ENCODE assay signal across 21 cellular contexts in the genomic region with DNA sequence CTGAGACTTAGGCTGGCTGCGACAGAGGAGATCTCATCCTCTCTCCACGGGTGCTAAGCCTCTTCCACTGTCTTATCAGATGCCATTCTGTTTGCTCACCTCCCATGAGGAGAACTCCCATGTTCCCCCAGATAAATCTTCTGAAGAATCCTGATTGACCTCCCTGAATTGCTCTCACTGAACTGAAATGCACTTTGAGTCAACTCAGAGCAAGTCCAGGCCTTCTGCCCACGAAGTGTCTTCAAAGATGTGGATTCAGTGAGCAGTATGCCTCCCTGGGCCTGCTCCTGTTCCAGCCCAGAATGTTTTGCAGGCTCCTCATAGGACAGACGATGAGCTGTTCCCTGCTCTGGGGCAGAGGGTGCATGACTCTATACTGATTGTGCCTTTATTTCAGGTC. TPM values are rescaled to one million over a fixed set of nuclear protein-coding genes. Genes with fewer than 3 reads are reported as not detected.
A peak's percentile ranks its signal among the peaks of the same experiment; 100 is the strongest.
DNase-seq lines count a peak whose midpoint lies in the region; ATAC-seq, FAIRE-seq and TF ChIP-seq lines count a peak whose summit lies in the region.
"Had no signal": no experiment of that assay in that cellular context is flagged by ENCODE, and none has a peak within 500 bp of the region (broad histone marks: within the 10 kb centered on the region; RNA-seq: fewer than 3 reads in every experiment).

No MANE protein-coding gene starts in this region.

- H3K4me1 ChIP-seq in endodermal cell (ENCODE audit: control insufficient read depth, insufficient read depth, low read length) (peaks cover 13% of the 10 kb centered on the region), HepG2 (ENCODE audit: insufficient read depth, low read length) (no peaks in the 10 kb centered on the region)

- H4K20me1 ChIP-seq in HepG2 (ENCODE audit: insufficient read depth, low read length): no peaks in the 10 kb centered on the region

- in situ Hi-C loops in HepG2 (cut with HindIII; ENCODE audit: extremely low pct_ligation_motif_present, low pct_unique_long_range_greater_than_20kb): loop anchor here (5.0 to 10.0 kb wide), 2 partner anchors 66 to 94 kb away; no protein-coding TSS in a partner anchor

- peaks cover 21% of the 10 kb centered on the region for H3K4me1 Mint-ChIP-seq in endodermal cell
- H3K4me1 Mint-ChIP-seq: activated naive CD8-positive, alpha-beta T cell treated with anti-CD3 and anti-CD28 coated beads, Interleukin-2, amount 50 U/mL, for 24 hours; central memory CD8-positive, alpha-beta T cell had no signal

- DNase-seq in AG08396 (ENCODE audit: low spot score) (peak; percentile 65), HS-5 (ENCODE audit: low read depth) (peak; percentile 51), endodermal cell (peak; percentile 48), omental fat pad (ENCODE audit: low spot score) (no peak), HepG2 (ENCODE audit: low spot score) (no peak), GM19239 (ENCODE audit: insufficient read length, low spot score) (no peak)
- DNase-seq: activated CD4-positive, alpha-beta T cell treated with anti-CD3 and anti-CD28 coated beads, Interleukin-2, amount 50 U/mL, for 4 hours; activated naive CD8-positive, alpha-beta T cell treated with anti-CD3 and anti-CD28 coated beads, Interleukin-2, amount 50 U/mL, for 24 hours; activated T-cell treated with anti-CD3 and anti-CD28 coated beads, Interleukin-2, amount 50 U/mL, for 72 hours; mammary epithelial cell; NCI-H2081 treated with DMSO at 0.1 percent for 48 hours; NCI-H748 treated with DMSO at 0.1 percent for 48 hours had no signal

- H3K27me3 ChIP-seq in endodermal cell (ENCODE audit: control insufficient read depth, insufficient read depth, low read length, poor library complexity, severe bottlenecking) (no peaks in the 10 kb centered on the region), HepG2 (ENCODE audit: control insufficient read depth in 1 of 2, insufficient read depth in 2 of 2, low read length in 2 of 2) (no peaks in the 10 kb centered on the region)

- peaks cover 17% of the 10 kb centered on the region for H3K36me3 Mint-ChIP-seq in endodermal cell (ENCODE audit: low read depth)

- H3K4me3 Mint-ChIP-seq in endodermal cell: no peak overlapping the region
- H3K4me3 Mint-ChIP-seq: activated naive CD8-positive, alpha-beta T cell treated with anti-CD3 and anti-CD28 coated beads, Interleukin-2, amount 50 U/mL, for 24 hours; activated T-cell treated with anti-CD3 and anti-CD28 coated beads, Interleukin-2, amount 50 U/mL, for 72 hours; B cell; central memory CD8-positive, alpha-beta T cell; nephron had no signal

- H3K9ac ChIP-seq in endodermal cell (ENCODE audit: extremely low read depth, low read length, poor library complexity, severe bottlenecking) (no peak overlapping the region), HepG2 (ENCODE audit: insufficient read depth, low read depth, low read length) (no peak overlapping the region)

- WGBS in endodermal cell (ENCODE audit: insufficient coverage in 1 of 2, insufficient read length in 1 of 2), 2 experiments: 61 to 74% methylated on average over 3 to 4 of the region's 4 CpGs
- 89% methylated on average over 3 of the region's 4 CpGs for WGBS in HepG2 (ENCODE audit: low lambda C conversion rate)

- H3K36me3 ChIP-seq in endodermal cell (ENCODE audit: control insufficient read depth, insufficient read depth, low read length) (peaks cover 16% of the 10 kb centered on the region), HepG2 (replicated peaks in 1 of 2; ENCODE audit: control insufficient read depth in 1 of 2, insufficient read depth in 2 of 2, low read length in 2 of 2) (peaks cover 3 to 8% of the 10 kb centered on the region in 2 experiments; a peak in 3 of 5 replicates)

- TF ChIP-seq CTCF in endodermal cell (conservative IDR thresholded peaks at IDR 0.05) (no peak), omental fat pad (IDR thresholded peaks at IDR 0.05) (no peak), HepG2 (CRISPR knock-in tag; IDR thresholded peaks at IDR 0.05) (no peak)

- TF ChIP-seq RAD21 in HepG2 (CRISPR knock-in tag; IDR thresholded peaks at IDR 0.05): no peak

- H3K27ac ChIP-seq in endodermal cell (ENCODE audit: low read depth, low read length) (no peak overlapping the region), HepG2 (ENCODE audit: extremely low read length, insufficient read depth, low read length) (no peak overlapping the region)

- ATAC-seq in omental fat pad (ENCODE audit: low FRiP score) (peak; percentile 52), GM19351 (IDR thresholded peaks at IDR 0.05; ENCODE audit: unreplicated experiment) (no peak), GM21390 (IDR thresholded peaks at IDR 0.05; ENCODE audit: unreplicated experiment) (no peak), HepG2 (no peak)
- ATAC-seq: activated naive CD8-positive, alpha-beta T cell treated with anti-CD3 and anti-CD28 coated beads, Interleukin-2, amount 50 U/mL, for 24 hours; activated T-cell treated with anti-CD3 and anti-CD28 coated beads, Interleukin-2, amount 50 U/mL, for 72 hours had no signal

- TF ChIP-seq EP300 in HepG2 (IDR thresholded peaks at IDR 0.05; ENCODE audit: low read depth in 2 of 2, low read length in 2 of 2): no peak
- no peak for TF ChIP-seq EP300 in HepG2 (CRISPR knock-in tag; IDR thresholded peaks at IDR 0.05; ENCODE audit: borderline replicate concordance)

- no peaks in the 10 kb centered on the region for H3K9me3 Mint-ChIP-seq in endodermal cell
- H3K9me3 Mint-ChIP-seq: activated naive CD8-positive, alpha-beta T cell treated with anti-CD3 and anti-CD28 coated beads, Interleukin-2, amount 50 U/mL, for 24 hours; activated T-cell treated with anti-CD3 and anti-CD28 coated beads, Interleukin-2, amount 50 U/mL, for 72 hours; central memory CD8-positive, alpha-beta T cell; nephron had no signal

- FAIRE-seq in HepG2 (lab: Jason Lieb, UNC): no peak
- FAIRE-seq in GM19239 (lab: Jason Lieb, UNC): no peak
- FAIRE-seq: endometrium, G401.6, RCC 7860, TTC549 had no signal

- no peaks in the 10 kb centered on the region for H3K79me2 ChIP-seq in HepG2 (ENCODE audit: insufficient read depth, low read length)

- POLR2A ChIA-PET in HepG2 (lab: Yijun Ruan, JAX): interaction anchor here (1.4 kb wide), 1 partner anchor 92 kb away, joined by 4 read pairs; no protein-coding TSS in a partner anchor

- intact Hi-C loops in HepG2 (cut with micrococcal nuclease; ENCODE audit: unreplicated experiment): loop anchor here (5.0 to 10.0 kb wide), 2 partner anchors 204 to 1001 kb away; no protein-coding TSS in a partner anchor

- CTCF ChIA-PET in HepG2 (lab: Yijun Ruan, JAX; ENCODE audit: low intra/inter-chr PET ratio, low total read pairs): interaction anchor here (1.3 to 1.6 kb wide), 3 partner anchors 65 to 94 kb away, joined by 5 to 25 read pairs (median 18); no protein-coding TSS in a partner anchor

- H3K9me3 ChIP-seq in endodermal cell (ENCODE audit: control insufficient read depth, low read length) (no peaks in the 10 kb centered on the region), HepG2 (ENCODE audit: low read length) (no peaks in the 10 kb centered on the region)

- no peaks in the 10 kb centered on the region for H3K27me3 Mint-ChIP-seq in endodermal cell (ENCODE audit: insufficient read depth)
- H3K27me3 Mint-ChIP-seq: activated naive CD8-positive, alpha-beta T cell treated with anti-CD3 and anti-CD28 coated beads, Interleukin-2, amount 50 U/mL, for 24 hours; B cell; central memory CD8-positive, alpha-beta T cell had no signal

- no peak overlapping the region for H3K4me2 ChIP-seq in HepG2 (ENCODE audit: low read depth, low read length)

- H3K4me3 ChIP-seq in endodermal cell (ENCODE audit: low read length) (no peak overlapping the region), HepG2 (replicated peaks in 1 of 3; ENCODE audit: insufficient read depth in 1 of 3, low read depth in 2 of 3, low read length in 3 of 3) (no peak overlapping the region)

- no peak overlapping the region for H2AFZ ChIP-seq in HepG2 (ENCODE audit: low read length)

- TF ChIP-seq POLR2A in HepG2 (IDR thresholded peaks at IDR 0.05; ENCODE audit: insufficient read depth in 1 of 2, low read depth in 2 of 2, low read length in 2 of 2): no peak

- BruUV-seq in HepG2 (replicated peaks; lab: Mats Ljungman, UMichigan): no TSS peak

- H3K27ac Mint-ChIP-seq in endodermal cell: peak overlapping the region; percentile 83
- H3K27ac Mint-ChIP-seq: activated naive CD8-positive, alpha-beta T cell treated with anti-CD3 and anti-CD28 coated beads, Interleukin-2, amount 50 U/mL, for 24 hours; activated T-cell treated with anti-CD3 and anti-CD28 coated beads, Interleukin-2, amount 50 U/mL, for 72 hours; B cell; nephron had no signal

TF ChIP-seq in HepG2, 621 proteins besides CTCF, POLR2A, EP300 and RAD21 (continues in another document):
- TF ChIP-seq ISX (CRISPR knock-in tag; conservative IDR thresholded peaks at IDR 0.05) (no peak), KAT8 (CRISPR knock-in tag; IDR thresholded peaks at IDR 0.05) (no peak), XBP1 (CRISPR knock-in tag; IDR thresholded peaks at IDR 0.05) (no peak), GATA4 (IDR thresholded peaks at IDR 0.05; ENCODE audit: borderline replicate concordance, low read depth) (no peak)

RNA-seq across cellular contexts. Expression of a gene that starts 17.4 kb away (rescaled TPM):
- 10 to 100 TPM; 15.8 to 29.9 TPM for total RNA-seq in endodermal cell
- 21.7 TPM for polyA plus RNA-seq in endodermal cell (2013, experiment 1 of 2)
- polyA plus RNA-seq in endodermal cell (2013, experiment 2 of 2): 20.4 TPM
- total RNA-seq in omental fat pad: 10 to 100 TPM in 3 of 4 donors, 1 to 10 TPM in 1; 8.9 to 24.4 (median 12.6) TPM
- 5.4 and 5.6 TPM in 2 replicates for total RNA-seq in HepG2 (2016; rRNA removed; fragmentation: Illumina TruSeq; extraction: Trizol)
- 0.40 and 0.44 TPM in 2 replicates for total RNA-seq in HepG2 (2016; cell fraction: cytosol; rRNA removed; fragmentation: Illumina TruSeq; extraction: Trizol; ENCODE audit: low read depth)
- 5.3 and 5.6 TPM in 2 replicates for total RNA-seq in HepG2 (2016; cell fraction: insoluble cytoplasmic fraction; rRNA removed; fragmentation: Illumina TruSeq; extraction: Trizol)
- 3.0 and 3.1 TPM in 2 replicates for total RNA-seq in HepG2 (2016; cell fraction: membrane; rRNA removed; fragmentation: Illumina TruSeq; extraction: Trizol)
- 4.7 and 5.3 TPM in 2 replicates for total RNA-seq in HepG2 (2016; cell fraction: nucleus; rRNA removed; fragmentation: Illumina TruSeq; extraction: Trizol)
- polyA plus RNA-seq in HepG2 (2011; rRNA removed): 4.3 and 4.8 TPM in 2 replicates
- 2.8 and 2.9 TPM in 2 replicates for polyA plus RNA-seq in HepG2 (2011; cell fraction: cytosol; rRNA removed)
- polyA plus RNA-seq in HepG2 (2011; cell fraction: nucleus; rRNA removed): 10.1 and 11.7 TPM in 2 replicates
- polyA plus RNA-seq in HepG2 (2012): 2.4 and 2.6 TPM in 2 replicates
- polyA plus RNA-seq in HepG2 (2016; cell fraction: cytosol; fragmentation: Illumina TruSeq; extraction: Trizol; ENCODE audit: low read depth): 0.19 and 0.22 TPM in 2 replicates
- 3.2 and 3.5 TPM in 2 replicates for polyA plus RNA-seq in HepG2 (2016; cell fraction: insoluble cytoplasmic fraction; fragmentation: Illumina TruSeq; extraction: Trizol; ENCODE audit: low read depth)
- polyA plus RNA-seq in HepG2 (2016; cell fraction: membrane; fragmentation: Illumina TruSeq; extraction: Trizol; ENCODE audit: low read depth): 0.88 and 0.95 TPM in 2 replicates
- 6.7 and 6.8 TPM in 2 replicates for polyA plus RNA-seq in HepG2 (2016; cell fraction: nucleus; fragmentation: Illumina TruSeq; extraction: Trizol; ENCODE audit: insufficient read depth, low read depth)
- polyA minus RNA-seq in HepG2 (2011; rRNA and poly(A)+ RNA removed; ENCODE audit: low replicate concordance): 8.1 TPM in 1 of 2 replicates, not detected in the other
- 3.9 and 4.5 TPM in 2 replicates for polyA minus RNA-seq in HepG2 (2011; cell fraction: cytosol; rRNA and poly(A)+ RNA removed)
- 4.9 and 5.2 TPM in 2 replicates for polyA minus RNA-seq in HepG2 (2011; cell fraction: nucleus; rRNA and poly(A)+ RNA removed)

Comparison
In these comparisons a context has a peak if more than half of its experiments do, and no peak if none do; other contexts are left out.
1. DNase-seq: peak in AG08396 (single experiment), HS-5 (single experiment) and endodermal cell (single experiment); none in omental fat pad (single experiment), HepG2 (single experiment) and GM19239 (single experiment).